Comparison of ENCODE assay signal across 8 cellular contexts in the genomic region with DNA sequence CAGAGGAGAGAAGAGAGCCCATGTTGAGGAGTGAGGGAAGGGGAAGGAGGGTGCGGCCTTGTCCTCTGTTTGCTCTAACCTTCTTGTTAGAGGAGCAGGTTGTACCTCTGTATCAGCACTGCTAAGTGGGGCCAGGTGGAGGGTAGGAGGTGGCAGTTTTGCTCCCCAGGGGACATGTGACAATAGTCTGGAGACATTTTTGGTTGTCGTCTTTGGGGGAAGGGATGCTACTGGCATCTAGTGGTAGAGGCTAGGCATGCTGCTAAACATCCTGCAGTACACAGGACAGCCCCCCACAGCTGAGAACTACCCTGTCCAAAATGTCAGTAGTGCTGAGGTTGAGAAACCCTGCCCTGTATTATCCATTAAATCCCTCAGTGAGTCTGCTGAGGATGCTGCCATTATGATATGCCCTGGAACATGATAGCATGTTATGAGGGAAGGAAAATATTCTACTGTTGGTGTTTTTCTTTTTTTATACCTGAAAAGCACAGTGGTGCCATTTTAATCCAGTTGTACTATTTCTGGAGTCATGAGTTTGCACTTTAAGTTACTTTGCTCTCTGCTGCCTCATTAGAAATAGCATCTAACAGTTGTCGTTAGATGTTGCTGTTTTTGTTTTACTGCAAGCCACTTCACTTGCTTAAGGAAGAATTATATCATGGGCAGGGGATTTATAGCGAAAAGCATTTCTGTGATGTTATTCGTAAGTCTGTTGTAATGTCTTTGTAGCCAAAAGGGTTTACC.
DNase-seq lines count a peak whose midpoint lies in the region; ATAC-seq and TF ChIP-seq lines count a peak whose summit lies in the region.

No MANE protein-coding gene starts in this region.

- DNase-seq in Right ventricle myocardium inferior (ENCODE audit: missing footprints) (no peak), right atrium auricular region (ENCODE audit: low spot score) (no peak), NCI-H2107 treated with DMSO at 0.1 percent for 48 hours (lab: John Stamatoyannopoulos, UW; ENCODE audit: unreplicated experiment) (peak; percentile 57), mammary epithelial cell (peak; percentile 26), lung microvascular endothelial cell (ENCODE audit: low read depth in 2 of 2) (peak; percentile 36 to 52), HuH-7.5 (ENCODE audit: low spot score) (no peak), tibial nerve (ENCODE audit: low spot score in 2 of 2) (no peak)

- dilution Hi-C loops in mammary epithelial cell (cut with HindIII; ENCODE audit: low sequenced_read_pairs): loop anchor here (5.0 kb wide), 2 partner anchors 78 to 92 kb away; a partner anchor contains a TSS

- peaks cover 3% of the 10 kb centered on the region for H3K79me2 ChIP-seq in mammary epithelial cell (ENCODE audit: insufficient read depth, low read length)

- H3K36me3 ChIP-seq in right atrium auricular region: no peaks in the 10 kb centered on the region
- H3K36me3 ChIP-seq in mammary epithelial cell (ENCODE audit: insufficient read depth, low read length): no peaks in the 10 kb centered on the region
- peaks cover 0 to 7% (median 0%) of the 10 kb centered on the region in 3 donors for H3K36me3 ChIP-seq in tibial nerve

- BruUV-seq in mammary epithelial cell (replicated peaks; lab: Mats Ljungman, UMichigan): TSS peak; percentile 59

- intact Hi-C loops in Right ventricle myocardium inferior (cut with DNase I) (no loop called here), mammary epithelial cell (cut with micrococcal nuclease) (no loop called here)

- H3K4me3 ChIP-seq in right atrium auricular region (no peak overlapping the region), mammary epithelial cell (replicated peaks in 1 of 3; ENCODE audit: insufficient read depth in 1 of 3, low read depth in 2 of 3, low read length in 3 of 3) (no peak overlapping the region), tibial nerve (no peak overlapping the region)

- no peak overlapping the region for H2AFZ ChIP-seq in mammary epithelial cell (ENCODE audit: low read depth, low read length)

- ATAC-seq in Right ventricle myocardium inferior (peak; percentile 35), HG02642 (IDR thresholded peaks at IDR 0.05; ENCODE audit: poor library complexity, unreplicated experiment) (peak; percentile 57)

- no peaks in the 10 kb centered on the region for H4K20me1 ChIP-seq in mammary epithelial cell (ENCODE audit: insufficient read depth, low read length)

- in situ Hi-C loops in mammary epithelial cell (cut with MboI; ENCODE audit: low sequenced_read_pairs in 2 of 2): loop anchor here in 1 of 2 donors (10.0 kb wide), 1 partner anchor 90 kb away; a partner anchor contains a TSS

- peaks cover 0 to 11% of the 10 kb centered on the region in 2 donors for H3K4me1 ChIP-seq in right atrium auricular region
- H3K4me1 ChIP-seq in mammary epithelial cell (ENCODE audit: insufficient read depth, low read length): peaks cover 32% of the 10 kb centered on the region
- H3K4me1 ChIP-seq in tibial nerve: peaks cover 0 to 18% (median 2%) of the 10 kb centered on the region in 4 donors

- H3K4me2 ChIP-seq in mammary epithelial cell (ENCODE audit: insufficient read depth, low read depth, low read length): peak overlapping the region; percentile 75

- H3K27ac ChIP-seq in right atrium auricular region: no peak overlapping the region
- peak overlapping the region; percentile 100 for H3K27ac ChIP-seq in mammary epithelial cell (ENCODE audit: insufficient read depth, low read depth, low read length)
- H3K27ac ChIP-seq in tibial nerve: peak overlapping the region in 2 of 4 donors; percentile 72 to 75

- WGBS in mammary epithelial cell (ENCODE audit: low coverage, missing lambda C conversion rate): 79% methylated on average over 5 of the region's 5 CpGs
- 61 to 72% methylated on average over 4 to 5 of the region's 5 CpGs for WGBS in tibial nerve, 2 donors

- TF ChIP-seq CTCF in right atrium auricular region (IDR thresholded peaks at IDR 0.05): peak in 1 of 2 donors; percentile 67
- TF ChIP-seq CTCF in mammary epithelial cell (conservative IDR thresholded peaks at IDR 0.05 in 1 of 2, IDR thresholded peaks at IDR 0.05 in 1 of 2; ENCODE audit: extremely low read depth in 1 of 2, insufficient read depth in 1 of 2, low read depth in 1 of 2, low read length in 2 of 2): peak; percentile 25 to 34
- TF ChIP-seq CTCF in tibial nerve (IDR thresholded peaks at IDR 0.05): peak in 1 of 5 experiments; percentile 7

- CTCF ChIA-PET in mammary epithelial cell (lab: Charles Lee; ENCODE audit: low non-redundant PET): no interaction called here

- H3K9ac ChIP-seq in mammary epithelial cell (ENCODE audit: insufficient read depth, low read length): peak overlapping the region; percentile 85

- TF ChIP-seq POLR2A in tibial nerve (IDR thresholded peaks at IDR 0.05): no peak

- no peaks in the 10 kb centered on the region for H3K9me3 ChIP-seq in right atrium auricular region
- no peaks in the 10 kb centered on the region for H3K9me3 ChIP-seq in mammary epithelial cell (replicated peaks; ENCODE audit: insufficient read depth, low read length)
- H3K9me3 ChIP-seq in tibial nerve: no peaks in the 10 kb centered on the region

- H3K27me3 ChIP-seq in right atrium auricular region (no peaks in the 10 kb centered on the region), mammary epithelial cell (ENCODE audit: insufficient read depth, low read length) (no peaks in the 10 kb centered on the region), tibial nerve (no peaks in the 10 kb centered on the region)

- TF ChIP-seq EP300 in tibial nerve (IDR thresholded peaks at IDR 0.05): no peak

Comparison
In these comparisons a context has a peak if more than half of its experiments do, and no peak if none do; other contexts are left out.
1. DNase-seq: peak in NCI-H2107 treated with DMSO at 0.1 percent for 48 hours (single experiment), mammary epithelial cell (single experiment) and lung microvascular endothelial cell (2 of 2); none in Right ventricle myocardium inferior (single experiment), right atrium auricular region (single experiment), HuH-7.5 (single experiment) and tibial nerve (0 of 2).